In the genomic region with DNA sequence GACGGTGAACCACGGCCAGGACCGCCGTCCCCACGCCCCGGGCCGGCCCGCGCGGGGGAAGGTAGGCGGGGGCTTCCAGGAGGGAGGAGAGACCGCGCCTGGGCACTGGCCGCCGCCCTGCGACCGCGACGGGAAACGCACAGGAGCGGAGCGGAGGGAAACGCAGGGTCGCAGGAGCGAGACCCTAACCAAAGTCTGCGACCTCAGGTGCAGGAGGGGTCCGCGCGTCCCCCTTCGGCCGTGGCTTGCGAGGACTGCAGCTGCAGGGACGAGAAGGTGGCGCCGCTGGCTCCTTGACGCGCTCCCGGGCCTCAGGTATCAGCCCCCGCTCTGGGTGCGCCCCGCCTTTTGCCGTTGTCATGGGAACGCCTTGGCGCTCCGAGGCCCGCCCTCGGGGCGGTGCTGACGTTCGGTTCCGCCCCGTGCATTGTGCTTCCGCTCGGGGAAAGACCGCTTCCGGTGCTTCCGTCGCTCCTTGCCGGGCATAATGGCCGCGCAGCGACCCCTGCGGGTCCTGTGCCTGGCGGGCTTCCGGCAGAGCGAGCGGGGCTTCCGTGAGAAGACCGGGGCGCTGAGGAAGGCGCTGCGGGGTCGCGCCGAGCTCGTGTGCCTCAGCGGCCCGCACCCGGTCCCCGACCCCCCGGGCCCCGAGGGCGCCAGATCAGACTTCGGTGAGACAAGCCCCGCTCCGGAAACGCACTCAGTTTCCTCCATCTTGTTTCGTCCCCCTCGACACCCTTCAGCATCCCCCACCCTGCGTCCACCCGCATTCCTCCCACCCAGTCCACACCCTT, we compare ENCODE assay signal across 8 cellular contexts. TPM values are rescaled to one million over a fixed set of nuclear protein-coding genes. Genes with fewer than 3 reads are reported as not detected.
DNase-seq lines count a peak whose midpoint lies in the region; ATAC-seq, FAIRE-seq and TF ChIP-seq lines count a peak whose summit lies in the region.

OVCA2 (plus strand) TSS at position 462 of the 794 bp plus-strand sequence; CDS start at position 488, 26 bp downstream.

- TF ChIP-seq EP300 in HepG2 (IDR thresholded peaks at IDR 0.05; ENCODE audit: low read depth in 2 of 2, low read length in 2 of 2), result no peak
- no peak for TF ChIP-seq EP300 in HepG2 (CRISPR knock-in tag; IDR thresholded peaks at IDR 0.05; ENCODE audit: borderline replicate concordance)

- H3K9me3 ChIP-seq in BLaER1 (no peaks in the 10 kb centered on the region), HepG2 (ENCODE audit: low read length) (no peaks in the 10 kb centered on the region)

- WGBS in HepG2 (ENCODE audit: low lambda C conversion rate), result 89% methylated on average over 21 of the region's 91 CpGs

- H3K36me3 ChIP-seq in BLaER1 (peaks cover 55% of the 10 kb centered on the region), HepG2 (replicated peaks in 1 of 2; ENCODE audit: control insufficient read depth in 1 of 2, insufficient read depth in 2 of 2, low read length in 2 of 2) (peaks cover 6 to 20% of the 10 kb centered on the region in 2 experiments; a peak in 3 of 5 replicates)

- peaks cover 15% of the 10 kb centered on the region; the same call in 1 of the 2 replicates for H4K20me1 ChIP-seq in BLaER1
- no peaks in the 10 kb centered on the region for H4K20me1 ChIP-seq in HepG2 (ENCODE audit: insufficient read depth, low read length)

- no peaks in the 10 kb centered on the region for H3K27me3 ChIP-seq in BLaER1
- no peaks in the 10 kb centered on the region for H3K27me3 ChIP-seq in HepG2 (ENCODE audit: control insufficient read depth in 1 of 2, insufficient read depth in 2 of 2, low read length in 2 of 2)

- in situ Hi-C loops in HepG2 (cut with HindIII; ENCODE audit: extremely low pct_ligation_motif_present, low pct_unique_long_range_greater_than_20kb), result loop anchor here (25.0 kb wide), 1 partner anchor 329 kb away; the partner anchor contains the start of genes TLCD2 and WDR81

- peak within 1 kb of the TSS; percentile 93 for H3K9ac ChIP-seq in BLaER1
- H3K9ac ChIP-seq in HepG2 (ENCODE audit: insufficient read depth, low read depth, low read length), result peak within 1 kb of the TSS; percentile 85

- TF ChIP-seq RAD21 in HepG2 (CRISPR knock-in tag; IDR thresholded peaks at IDR 0.05), result peak; percentile 83

- H2AFZ ChIP-seq in HepG2 (ENCODE audit: low read length), result no peak within 1 kb of the TSS

- H3K27me3 Mint-ChIP-seq in dendritic cell treated with granulocyte-macrophage colony-stimulating factor and Interleukin-4, amounts not matched to agents 40 ng/mL and 50 ng/mL, for 4 days, result no peaks in the 10 kb centered on the region

- ATAC-seq in HG03457 (IDR thresholded peaks at IDR 0.05; ENCODE audit: unreplicated experiment) (peak; percentile 73), HepG2 (peak; percentile 91)

- no peaks in the 10 kb centered on the region for H3K79me2 ChIP-seq in HepG2 (ENCODE audit: insufficient read depth, low read length)

- peak; percentile 81 for TF ChIP-seq POLR2A in HepG2 (IDR thresholded peaks at IDR 0.05; ENCODE audit: insufficient read depth in 1 of 2, low read depth in 2 of 2, low read length in 2 of 2)

- intact Hi-C loops in dendritic cell treated with granulocyte-macrophage colony-stimulating factor and Interleukin-4, amounts not matched to agents 40 ng/mL and 50 ng/mL, for 4 days (cut with micrococcal nuclease), result no loop called here
- intact Hi-C loops in HepG2 (cut with micrococcal nuclease; ENCODE audit: unreplicated experiment), result no loop called here

- H3K4me3 ChIP-seq in BLaER1 (peak within 1 kb of the TSS; percentile 85), HepG2 (replicated peaks in 1 of 3; ENCODE audit: insufficient read depth in 1 of 3, low read depth in 2 of 3, low read length in 3 of 3) (peak within 1 kb of the TSS; percentile 70 to 81 (median 72))

- H3K36me3 Mint-ChIP-seq in dendritic cell treated with granulocyte-macrophage colony-stimulating factor and Interleukin-4, amounts not matched to agents 40 ng/mL and 50 ng/mL, for 4 days (ENCODE audit: low read depth), result peaks cover 73% of the 10 kb centered on the region

- peak within 1 kb of the TSS; percentile 93 for H3K4me2 ChIP-seq in BLaER1
- peak within 1 kb of the TSS; percentile 86 for H3K4me2 ChIP-seq in HepG2 (ENCODE audit: low read depth, low read length)

- BruUV-seq in HepG2 (replicated peaks; lab: Mats Ljungman, UMichigan), result no TSS peak

- POLR2A ChIA-PET in HepG2 (lab: Yijun Ruan, JAX), result interaction anchor here (1.1 kb wide), 1 partner anchor 262 kb away, joined by 3 read pairs; the partner anchor contains the start of gene SRR

- H3K4me1 ChIP-seq in BLaER1, result peaks cover 32% of the 10 kb centered on the region
- H3K4me1 ChIP-seq in HepG2 (ENCODE audit: insufficient read depth, low read length), result peaks cover 8% of the 10 kb centered on the region

- H3K4me1 Mint-ChIP-seq in dendritic cell treated with granulocyte-macrophage colony-stimulating factor and Interleukin-4, amounts not matched to agents 40 ng/mL and 50 ng/mL, for 4 days (ENCODE audit: low read depth), result peaks cover 19% of the 10 kb centered on the region

- DNase-seq in GM19239 (ENCODE audit: insufficient read length, low spot score) (peak; percentile 96), NCI-H69 (lab: John Stamatoyannopoulos, UW) (peak; percentile 95), HepG2 (ENCODE audit: low spot score) (peak; percentile 80)
- peak; percentile 98 for DNase-seq in activated CD4-positive, alpha-beta T cell treated with anti-CD3 and anti-CD28 coated beads, Interleukin-2, amount 50 U/mL, for 1 hour
- peak; percentile 97 for DNase-seq in stimulated activated CD4-positive, alpha-beta T cell treated with anti-CD3 and anti-CD28 coated beads, Interleukin-4, amount 100 ng/mL, for 24 hours

- H3K27ac ChIP-seq in BLaER1 (peak within 1 kb of the TSS; percentile 95), HepG2 (ENCODE audit: extremely low read length, insufficient read depth, low read length) (peak within 1 kb of the TSS; percentile 66)

- TF ChIP-seq CTCF in HepG2 (CRISPR knock-in tag; IDR thresholded peaks at IDR 0.05), result peak; percentile 93

- H3K9me3 Mint-ChIP-seq in dendritic cell treated with granulocyte-macrophage colony-stimulating factor and Interleukin-4, amounts not matched to agents 40 ng/mL and 50 ng/mL, for 4 days, result no peaks in the 10 kb centered on the region

- peak within 1 kb of the TSS; percentile 93 for H3K27ac Mint-ChIP-seq in dendritic cell treated with granulocyte-macrophage colony-stimulating factor and Interleukin-4, amounts not matched to agents 40 ng/mL and 50 ng/mL, for 4 days

- peak; percentile 99 for FAIRE-seq in GM19239 (lab: Jason Lieb, UNC)
- FAIRE-seq in HepG2 (lab: Jason Lieb, UNC), result peak; percentile 80

- peak within 1 kb of the TSS; percentile 86 for H3K4me3 Mint-ChIP-seq in dendritic cell treated with granulocyte-macrophage colony-stimulating factor and Interleukin-4, amounts not matched to agents 40 ng/mL and 50 ng/mL, for 4 days

- CTCF ChIA-PET in HepG2 (lab: Yijun Ruan, JAX; ENCODE audit: low intra/inter-chr PET ratio, low total read pairs), result interaction anchor here (1.9 kb wide), 1 partner anchor 133 kb away, joined by 8 read pairs; no protein-coding TSS in a partner anchor

TF ChIP-seq in HepG2, 621 proteins besides CTCF, POLR2A, EP300 and RAD21 (continues in another document):
- no peak for TF ChIP-seq ZNF441 (CRISPR knock-in tag; IDR thresholded peaks at IDR 0.05; ENCODE audit: borderline replicate concordance)
- no peak for TF ChIP-seq ZNF484 (CRISPR knock-in tag; IDR thresholded peaks at IDR 0.05; ENCODE audit: borderline replicate concordance, low read depth)
- peak; percentile 71; the same call in 1 of the 2 replicates for TF ChIP-seq FOXC1 (CRISPR knock-in tag; IDR thresholded peaks at IDR 0.05; ENCODE audit: borderline replicate concordance)
- peak; percentile 20; the same call in 1 of the 2 replicates for TF ChIP-seq FOXO1 (CRISPR knock-in tag; IDR thresholded peaks at IDR 0.05)
- peak; percentile 77; the same call in 1 of the 2 replicates for TF ChIP-seq SIN3A (IDR thresholded peaks at IDR 0.05; ENCODE audit: borderline replicate concordance, low read depth, low read length)
- TF ChIP-seq, protein P1, sequence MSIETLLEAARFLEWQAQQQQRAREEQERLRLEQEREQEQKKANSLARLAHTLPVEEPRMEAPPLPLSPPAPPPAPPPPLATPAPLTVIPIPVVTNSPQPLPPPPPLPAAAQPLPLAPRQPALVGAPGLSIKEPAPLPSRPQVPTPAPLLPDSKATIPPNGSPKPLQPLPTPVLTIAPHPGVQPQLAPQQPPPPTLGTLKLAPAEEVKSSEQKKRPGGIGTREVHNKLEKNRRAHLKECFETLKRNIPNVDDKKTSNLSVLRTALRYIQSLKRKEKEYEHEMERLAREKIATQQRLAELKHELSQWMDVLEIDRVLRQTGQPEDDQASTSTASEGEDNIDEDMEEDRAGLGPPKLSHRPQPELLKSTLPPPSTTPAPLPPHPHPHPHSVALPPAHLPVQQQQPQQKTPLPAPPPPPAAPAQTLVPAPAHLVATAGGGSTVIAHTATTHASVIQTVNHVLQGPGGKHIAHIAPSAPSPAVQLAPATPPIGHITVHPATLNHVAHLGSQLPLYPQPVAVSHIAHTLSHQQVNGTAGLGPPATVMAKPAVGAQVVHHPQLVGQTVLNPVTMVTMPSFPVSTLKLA (IDR thresholded peaks at IDR 0.05), result no peak
- TF ChIP-seq RBM39 (IDR thresholded peaks at IDR 0.05; ENCODE audit: low read depth, low read length, poor library complexity, severe bottlenecking), result peak; percentile 26

RNA-seq across cellular contexts. Expression of gene OVCA2, which starts in this region (rescaled TPM):
- total RNA-seq in HepG2 (2016; rRNA removed; fragmentation: Illumina TruSeq; extraction: Trizol), result 28.2 and 28.5 TPM in 2 replicates
- total RNA-seq in HepG2 (2016; cell fraction: cytosol; rRNA removed; fragmentation: Illumina TruSeq; extraction: Trizol; ENCODE audit: low read depth), result 14.6 and 20.0 TPM in 2 replicates
- 30.5 and 31.5 TPM in 2 replicates for total RNA-seq in HepG2 (2016; cell fraction: insoluble cytoplasmic fraction; rRNA removed; fragmentation: Illumina TruSeq; extraction: Trizol)
- 29.3 and 32.1 TPM in 2 replicates for total RNA-seq in HepG2 (2016; cell fraction: membrane; rRNA removed; fragmentation: Illumina TruSeq; extraction: Trizol)
- total RNA-seq in HepG2 (2016; cell fraction: nucleus; rRNA removed; fragmentation: Illumina TruSeq; extraction: Trizol), result 13.5 and 15.0 TPM in 2 replicates
- 23.7 and 30.7 TPM in 2 replicates for polyA plus RNA-seq in HepG2 (2011; rRNA removed)
- 28.7 and 32.0 TPM in 2 replicates for polyA plus RNA-seq in HepG2 (2011; cell fraction: cytosol; rRNA removed)
- polyA plus RNA-seq in HepG2 (2011; cell fraction: nucleus; rRNA removed), result 12.2 and 17.3 TPM in 2 replicates
- 7.1 and 10.8 TPM in 2 replicates for polyA plus RNA-seq in HepG2 (2012)
- polyA plus RNA-seq in HepG2 (2016; cell fraction: cytosol; fragmentation: Illumina TruSeq; extraction: Trizol; ENCODE audit: low read depth), result 21.4 and 25.7 TPM in 2 replicates
- polyA plus RNA-seq in HepG2 (2016; cell fraction: insoluble cytoplasmic fraction; fragmentation: Illumina TruSeq; extraction: Trizol; ENCODE audit: low read depth), result 30.2 and 32.2 TPM in 2 replicates
- polyA plus RNA-seq in HepG2 (2016; cell fraction: membrane; fragmentation: Illumina TruSeq; extraction: Trizol; ENCODE audit: low read depth), result 25.8 and 29.0 TPM in 2 replicates
- polyA plus RNA-seq in HepG2 (2016; cell fraction: nucleus; fragmentation: Illumina TruSeq; extraction: Trizol; ENCODE audit: insufficient read depth, low read depth), result 19.9 and 28.4 TPM in 2 replicates
- polyA minus RNA-seq in HepG2 (2011; rRNA and poly(A)+ RNA removed; ENCODE audit: low replicate concordance), result 18.1 and 38.8 TPM in 2 replicates
- polyA minus RNA-seq in HepG2 (2011; cell fraction: cytosol; rRNA and poly(A)+ RNA removed), result 2.6 and 5.9 TPM in 2 replicates
- 1.7 TPM in 1 of 2 replicates, not detected in the other for polyA minus RNA-seq in HepG2 (2011; cell fraction: nucleus; rRNA and poly(A)+ RNA removed)

Comparison
In these comparisons a context has a peak if more than half of its experiments do, and no peak if none do; other contexts are left out.
1. Peak in every context shown above with its lines: DNase-seq, ATAC-seq, H3K4me3 ChIP-seq and H3K27ac ChIP-seq.